ENCODE assay signal across 8 cellular contexts in genomic region chr2:61763605-61764034, GRCh38.
DNase-seq lines count a peak whose midpoint lies in the region; ATAC-seq and TF ChIP-seq lines count a peak whose summit lies in the region.

No MANE protein-coding gene starts in this region.

- H3K36me3 ChIP-seq in IMR-90 (ENCODE audit: control insufficient read depth, insufficient read depth, low read length) (no peaks in the 10 kb centered on the region), colonic mucosa (no peaks in the 10 kb centered on the region)

- H3K23ac ChIP-seq in IMR-90 (ENCODE audit: low read depth, low read length), result peak overlapping the region; percentile 94

- H2AK9ac ChIP-seq in IMR-90 (replicated peaks; ENCODE audit: low read depth, low read length, poor library complexity), result peak overlapping the region; percentile 95

- BruUV-seq in IMR-90 (replicated peaks; lab: Mats Ljungman, UMichigan), result TSS peak; percentile 94

- peaks cover 0 to 12% of the 10 kb centered on the region in 2 experiments; a peak in 1 of 4 replicates for H3K79me1 ChIP-seq in IMR-90 (ENCODE audit: low read depth in 1 of 2, low read length in 2 of 2)

- POLR2A ChIA-PET in IMR-90 (lab: Charles Lee; ENCODE audit: unreplicated experiment), result interaction anchor here (0.6 kb wide), 1 partner anchor 102 kb away, joined by 5 read pairs; no protein-coding TSS in a partner anchor

- H3K9me1 ChIP-seq in IMR-90 (ENCODE audit: insufficient read depth, low read length), result no peaks in the 10 kb centered on the region; the same call in 1 of the 2 replicates

- peak overlapping the region; percentile 95 to 98 for H4K8ac ChIP-seq in IMR-90 (ENCODE audit: low read depth in 2 of 2, low read length in 2 of 2)

- DNase-seq in EH (ENCODE audit: low read depth), result peak; percentile 90
- DNase-seq in IMR-90, result peak; percentile 89
- DNase-seq in SHP77 (lab: John Stamatoyannopoulos, UW), result peak; percentile 83 to 87
- DNase-seq in colonic mucosa, result peak; percentile 87
- peak; percentile 86 for DNase-seq in kidney glomerular epithelial cell (lab: John Stamatoyannopoulos, UW)
- peak; percentile 3 for DNase-seq in stimulated activated CD8-positive, alpha-beta memory T cell treated with anti-CD3 and anti-CD28 coated beads, Interleukin-12 subunit alpha, Interleukin-12 subunit beta, amount 100 ng/mL, for 4 hours (ENCODE audit: low read depth)
- no peak for DNase-seq in stimulated activated naive CD4-positive, alpha-beta T cell treated with Interleukin-2 at 50 U/mL for 16 hours (lab: John Stamatoyannopoulos, UW)

- H3K14ac ChIP-seq in IMR-90 (replicated peaks; ENCODE audit: low read depth, low read length), result peak overlapping the region; percentile 90

- no peaks in the 10 kb centered on the region for H3K9me3 ChIP-seq in IMR-90 (ENCODE audit: control insufficient read depth, insufficient read depth, low read length)
- H3K9me3 ChIP-seq in colonic mucosa, result no peaks in the 10 kb centered on the region

- dilution Hi-C loops in IMR-90 (cut with HindIII; ENCODE audit: low sequenced_read_pairs, unreplicated experiment), result no loop called here

- peak overlapping the region; percentile 48 for H3K18ac ChIP-seq in IMR-90 (ENCODE audit: low read depth, low read length)

- peak overlapping the region; percentile 37 for H4K5ac ChIP-seq in IMR-90 (ENCODE audit: low read depth, low read length)

- H2AFZ ChIP-seq in IMR-90 (replicated peaks; ENCODE audit: low read length, poor library complexity), result peak overlapping the region; percentile 92

- H3K27me3 ChIP-seq in IMR-90 (ENCODE audit: control insufficient read depth, insufficient read depth, low read length) (no peaks in the 10 kb centered on the region), colonic mucosa (no peaks in the 10 kb centered on the region)

- in situ Hi-C loops in IMR-90 (cut with MboI; ENCODE audit: low sequenced_read_pairs), result no loop called here

- CTCF ChIA-PET in IMR-90 (lab: Yijun Ruan, JAX), result no interaction called here

- H3K4ac ChIP-seq in IMR-90 (ENCODE audit: low read depth, low read length), result peak overlapping the region; percentile 69

- 0 out of 2 replicates have a peak, but pooled peaks cover 2% of the 10 kb centered on the region for H3K4me1 ChIP-seq in IMR-90 (ENCODE audit: control insufficient read depth, insufficient read depth, low read length)
- no peaks in the 10 kb centered on the region for H3K4me1 ChIP-seq in colonic mucosa

- peak overlapping the region; percentile 93 for H2BK15ac ChIP-seq in IMR-90 (ENCODE audit: low read depth, low read length)

- peak; percentile 72; the same call in 1 of the 2 replicates for TF ChIP-seq POLR2A in IMR-90 (IDR thresholded peaks at IDR 0.05; ENCODE audit: low read depth, low read length)

- peak overlapping the region; percentile 98 for H3K56ac ChIP-seq in IMR-90 (ENCODE audit: extremely low read depth, insufficient read depth, low read length)

- WGBS in IMR-90 (ENCODE audit: extremely low coverage in 2 of 2, insufficient read length in 1 of 2), 2 experiments, result 3% methylated on average over 6 of the region's 23 CpGs; no CpG with 5 or more reads in 1 of the 2 experiments

- H2BK20ac ChIP-seq in IMR-90 (ENCODE audit: low read depth, low read length), result 0 out of 2 replicates have a peak overlapping the region, but pooled peaks have one; percentile 1

- ATAC-seq in GM21528 (IDR thresholded peaks at IDR 0.05; ENCODE audit: low FRiP score, unreplicated experiment), result peak; percentile 20
- ATAC-seq in IMR-90 (ENCODE audit: low read depth), result peak; percentile 76

- TF ChIP-seq CTCF in IMR-90 (conservative IDR thresholded peaks at IDR 0.05; ENCODE audit: low read depth, low read length), result 0 out of 2 replicates have a peak, but pooled peaks have one; percentile 22
- TF ChIP-seq CTCF in colonic mucosa (IDR thresholded peaks at IDR 0.05), result no peak

- H2BK5ac ChIP-seq in IMR-90 (ENCODE audit: low read depth, low read length, poor library complexity, severe bottlenecking), result peak overlapping the region; percentile 90

- H3K4me3 ChIP-seq in IMR-90 (ENCODE audit: insufficient read depth, low read depth, low read length) (peak overlapping the region; percentile 50), colonic mucosa (peak overlapping the region; percentile 58)

- peak overlapping the region; percentile 83 for H4K91ac ChIP-seq in IMR-90 (ENCODE audit: insufficient read depth, low read depth, low read length)

- peak overlapping the region; percentile 8 for H2BK120ac ChIP-seq in IMR-90 (ENCODE audit: low read depth, low read length)

- H2AK5ac ChIP-seq in IMR-90 (ENCODE audit: low read depth, low read length), result peak overlapping the region; percentile 65

- peaks cover 6% of the 10 kb centered on the region for H4K20me1 ChIP-seq in IMR-90 (ENCODE audit: insufficient read depth, low read length)

- H3K4me2 ChIP-seq in IMR-90 (ENCODE audit: low read depth, low read length), result peak overlapping the region; percentile 35

- TF ChIP-seq RAD21 in IMR-90 (IDR thresholded peaks at IDR 0.05; ENCODE audit: low read length), result peak; percentile 34

- H3K9ac ChIP-seq in IMR-90 (ENCODE audit: low read depth, low read length) (peak overlapping the region; percentile 85), colonic mucosa (ENCODE audit: low read depth in 2 of 2, low read length in 2 of 2) (peak overlapping the region; percentile 68 to 90)

- peak overlapping the region; percentile 89 for H3K27ac ChIP-seq in IMR-90 (ENCODE audit: insufficient read depth, low read length)
- peak overlapping the region; percentile 97 for H3K27ac ChIP-seq in colonic mucosa

- intact Hi-C loops in IMR-90 (cut with micrococcal nuclease), result no loop called here
- intact Hi-C loops in colonic mucosa (cut with DNase I), result no loop called here

TF ChIP-seq in IMR-90, 13 proteins besides CTCF, POLR2A, EP300 and RAD21:
- TF ChIP-seq MXI1 (IDR thresholded peaks at IDR 0.05; ENCODE audit: borderline replicate concordance, low read depth, low read length), result no peak
- no peak for TF ChIP-seq MAZ (IDR thresholded peaks at IDR 0.05; ENCODE audit: borderline replicate concordance, low read depth, low read length)
- peak; percentile 35; the same call in 1 of the 2 replicates for TF ChIP-seq BHLHE40 (IDR thresholded peaks at IDR 0.05; ENCODE audit: low read depth, low read length)
